In genomic region chrX:38055170-38055847, GRCh38 we compare ENCODE assay signal across 12 cellular contexts. TPM values are rescaled to one million over a fixed set of nuclear protein-coding genes. Genes with fewer than 3 reads are reported as not detected.
DNase-seq lines count a peak whose midpoint lies in the region; ATAC-seq, FAIRE-seq and TF ChIP-seq lines count a peak whose summit lies in the region.
"Had no signal": no experiment of that assay in that cellular context is flagged by ENCODE, and none has a peak within 500 bp of the region (broad histone marks: within the 10 kb centered on the region; RNA-seq: fewer than 3 reads in every experiment).

No MANE protein-coding gene starts in this region.

- DNase-seq in A172 (ENCODE audit: low spot score): peak; percentile 55
- DNase-seq in astrocyte of the spinal cord (ENCODE audit: low read depth, low spot score): peak; percentile 62
- no peak for DNase-seq in keratinocyte (ENCODE audit: low read depth, low spot score)
- DNase-seq in NCI-H146 (lab: John Stamatoyannopoulos, UW): no peak
- no peak for DNase-seq in nucleus accumbens (lab: John Stamatoyannopoulos, UW)
- no peak for DNase-seq in activated effector memory CD4-positive, alpha-beta T cell treated with anti-CD3 and anti-CD28 coated beads, Interleukin-2, amount 50 U/mL, for 16 hours
- no peak for DNase-seq in GM03348 (ENCODE audit: low spot score)
- DNase-seq: activated naive CD4-positive, alpha-beta T cell treated with anti-CD3 and anti-CD28 coated beads, Interleukin-2, amount 10 ng/mL, durations not matched to agents 7 days and 5 days; endodermal cell; NCI-H187 had no signal

- H3K4me3 ChIP-seq in astrocyte of the spinal cord (ENCODE audit: low read depth, low read length) (no peak overlapping the region), keratinocyte (ENCODE audit: control insufficient read depth in 2 of 3, extremely low read depth in 1 of 3, insufficient read depth in 2 of 3, low read depth in 1 of 3, low read length in 3 of 3) (no peak overlapping the region)

- H3K4me1 ChIP-seq in keratinocyte (ENCODE audit: control insufficient read depth, extremely low read depth, insufficient read depth, low read length): peaks cover 4% of the 10 kb centered on the region

- no peak for TF ChIP-seq CTCF in astrocyte of the spinal cord (IDR thresholded peaks at IDR 0.05; ENCODE audit: low read depth, low read length)
- TF ChIP-seq CTCF in keratinocyte (optimal IDR thresholded peaks at IDR 0.05 in 1 of 3, IDR thresholded peaks at IDR 0.05 in 1 of 3, conservative IDR thresholded peaks at IDR 0.05 in 1 of 3; ENCODE audit: extremely low read depth in 1 of 3, insufficient read depth in 2 of 3, low read length in 3 of 3): no peak

- no peak overlapping the region for H3K9ac ChIP-seq in keratinocyte (ENCODE audit: control insufficient read depth, extremely low read depth, insufficient read depth, low read length)

- peak; percentile 58 for ATAC-seq in HG02884 (IDR thresholded peaks at IDR 0.05; ENCODE audit: unreplicated experiment)

- no peaks in the 10 kb centered on the region for H3K79me2 ChIP-seq in keratinocyte (ENCODE audit: control insufficient read depth, insufficient read depth, low read length)

- dilution Hi-C loops in keratinocyte (cut with MboI; ENCODE audit: extremely low pct_ligation_motif_present, low sequenced_read_pairs): no loop called here

- no peaks in the 10 kb centered on the region for H3K9me1 ChIP-seq in keratinocyte (ENCODE audit: control insufficient read depth, extremely low read depth, insufficient read depth, low read length)

- no peaks in the 10 kb centered on the region for H3K27me3 ChIP-seq in keratinocyte (ENCODE audit: control insufficient read depth, extremely low read depth, insufficient read depth, low read length)

- in situ Hi-C loops in astrocyte of the spinal cord (cut with HindIII; ENCODE audit: low sequenced_read_pairs): no loop called here

- H3K4me2 ChIP-seq in keratinocyte (ENCODE audit: control insufficient read depth, extremely low read depth, insufficient read depth, low read depth, low read length): peak overlapping the region; percentile 35

- no peaks in the 10 kb centered on the region for H3K9me3 ChIP-seq in keratinocyte (ENCODE audit: control insufficient read depth, low read depth, low read length)

- H2AFZ ChIP-seq in keratinocyte (ENCODE audit: control insufficient read depth, low read length): peak overlapping the region; percentile 13

- H4K20me1 ChIP-seq in keratinocyte (ENCODE audit: control insufficient read depth, extremely low read depth, insufficient read depth, low read length): no peaks in the 10 kb centered on the region

- no peak for FAIRE-seq in keratinocyte (lab: Jason Lieb, UNC)
- FAIRE-seq: G401.6 had no signal

- no peaks in the 10 kb centered on the region for H3K36me3 ChIP-seq in keratinocyte (ENCODE audit: control insufficient read depth in 2 of 2, extremely low read depth in 1 of 2, insufficient read depth in 2 of 2, low read length in 2 of 2)

- no peak overlapping the region for H3K27ac ChIP-seq in keratinocyte (ENCODE audit: control insufficient read depth, insufficient read depth, low read length)

RNA-seq across cellular contexts. Expression of gene SYTL5, which starts 49.0 kb away (rescaled TPM):
- total RNA-seq in A172 (2014; rRNA removed; shearing (Covaris generic)): 8.1 and 8.5 TPM in 2 replicates
- polyA plus RNA-seq in keratinocyte: 0.05 to 0.15 TPM (median 0.09 TPM) in 3 replicates
- not detected for polyA plus RNA-seq in keratinocyte (2011; ENCODE audit: low read depth)
- polyA plus RNA-seq in keratinocyte (2011; cell fraction: cytosol; rRNA removed): 0.04 and 0.05 TPM in 2 replicates
- 0.05 and 0.09 TPM in 2 replicates for polyA plus RNA-seq in keratinocyte (2011; cell fraction: nucleus; rRNA removed)
- 0.13 TPM in 1 of 2 replicates, not detected in the other for polyA plus RNA-seq in keratinocyte (2012; ENCODE audit: low replicate concordance)
- polyA minus RNA-seq in keratinocyte: 0.10 TPM in 1 of 3 replicates, not detected in the others
- not detected for polyA minus RNA-seq in keratinocyte (2011; cell fraction: cytosol; rRNA and poly(A)+ RNA removed)
- not detected in 2 replicates for polyA minus RNA-seq in keratinocyte (2011; cell fraction: nucleus; rRNA and poly(A)+ RNA removed)

Comparison
In these comparisons a context has a peak if more than half of its experiments do, and no peak if none do; other contexts are left out.
1. DNase-seq: peak in A172 (single experiment) and astrocyte of the spinal cord (single experiment); none in keratinocyte (single experiment), NCI-H146 (single experiment), nucleus accumbens (0 of 56), activated effector memory CD4-positive, alpha-beta T cell treated with anti-CD3 and anti-CD28 coated beads, Interleukin-2, amount 50 U/mL, for 16 hours (single experiment) and GM03348 (single experiment).